28 cellular contexts compared by ENCODE assay signal in genomic region chr6:143015300-143015706, GRCh38. TPM values are rescaled to one million over a fixed set of nuclear protein-coding genes. Genes with fewer than 3 reads are reported as not detected.
A peak's percentile ranks its signal among the peaks of the same experiment; 100 is the strongest.
DNase-seq lines count a peak whose midpoint lies in the region; ATAC-seq, FAIRE-seq and TF ChIP-seq lines count a peak whose summit lies in the region.
"Had no signal": no experiment of that assay in that cellular context is flagged by ENCODE, and none has a peak within 500 bp of the region (broad histone marks: within the 10 kb centered on the region; RNA-seq: fewer than 3 reads in every experiment).

No MANE protein-coding gene starts in this region.

- no peak overlapping the region for H3K4me2 ChIP-seq in GM12878 (ENCODE audit: control insufficient read depth, insufficient read depth)
- H3K4me2 ChIP-seq: BLaER1, KMS-11 had no signal

- WGBS in GM12878 (ENCODE audit: insufficient coverage, insufficient replicate concordance, low lambda C conversion rate, missing lambda C conversion rate) = 24% methylated on average over 4 of the region's 4 CpGs

- in situ Hi-C loops in GM12878 (cut with MboI) = no loop called here

- RAD21 ChIA-PET in GM12878 (lab: Charles Lee; ENCODE audit: unreplicated experiment) = no interaction called here

- H3K36me3 ChIP-seq in GM12878 (ENCODE audit: control insufficient read depth in 2 of 2, insufficient read depth in 2 of 2, low read length in 1 of 2) = no peaks in the 10 kb centered on the region
- H3K36me3 ChIP-seq: BLaER1, gastrocnemius medialis, upper lobe of left lung had no signal

- H3K4me1 Mint-ChIP-seq in stimulated activated naive B cell treated with anti-CD40 and anti-IgM and Interleukin-4, amounts not matched to agents 10 μg/mL and 1 μg/mL and 100 μg/mL, for 72 hours = peaks cover 7% of the 10 kb centered on the region in 2 donors
- no peaks in the 10 kb centered on the region for H3K4me1 Mint-ChIP-seq in natural killer cell treated with Interleukin-12 subunit alpha and Interleukin-12 subunit beta and Interleukin-15 and Interleukin-18, amount 100 ng/mL, for 72 hours (ENCODE audit: low read depth in 2 of 2)
- H3K4me1 Mint-ChIP-seq: activated naive CD8-positive, alpha-beta T cell treated with anti-CD3 and anti-CD28 coated beads, Interleukin-2, amount 10 ng/mL, durations not matched to agents 7 days and 5 days had no signal

- no peak overlapping the region for H3K4me3 Mint-ChIP-seq in stimulated activated naive B cell treated with anti-CD40 and anti-IgM and Interleukin-4, amounts not matched to agents 10 μg/mL and 1 μg/mL and 100 μg/mL, for 72 hours
- H3K4me3 Mint-ChIP-seq in natural killer cell treated with Interleukin-12 subunit alpha and Interleukin-12 subunit beta and Interleukin-15 and Interleukin-18, amount 100 ng/mL, for 72 hours = no peak overlapping the region
- H3K4me3 Mint-ChIP-seq: activated naive CD8-positive, alpha-beta T cell treated with anti-CD3 and anti-CD28 coated beads, Interleukin-2, amount 10 ng/mL, durations not matched to agents 7 days and 5 days; activated T-helper 1 cell treated with anti-CD3 and anti-CD28 coated beads, Interleukin-12 subunit alpha, Interleukin-12 subunit beta, Interleukin-2, Interleukin-4 antibody, amounts not matched to agents 30 ng/mL and 10 ng/mL and 1 ng/mL, durations not matched to agents 14 hours and 24 hours and 36 hours; WTC11 had no signal

- H3K4me1 ChIP-seq in GM12878 (ENCODE audit: control insufficient read depth, insufficient read depth, low read length) = 0 out of 2 replicates have a peak, but pooled peaks cover 3% of the 10 kb centered on the region
- H3K4me1 ChIP-seq: BLaER1, gastrocnemius medialis, upper lobe of left lung had no signal

- H3K9me3 ChIP-seq in GM12878 (replicated peaks; ENCODE audit: control insufficient read depth, insufficient read depth, low read length) = peaks cover 6% of the 10 kb centered on the region
- H3K9me3 ChIP-seq: BLaER1, gastrocnemius medialis, upper lobe of left lung had no signal

- FAIRE-seq in GM12878 (lab: Jason Lieb, UNC) = peak; percentile 56
- FAIRE-seq: GM12892, H54, keratinocyte had no signal

- no peaks in the 10 kb centered on the region for H4K20me1 ChIP-seq in GM12878 (ENCODE audit: control insufficient read depth, insufficient read depth)
- H4K20me1 ChIP-seq: BLaER1 had no signal

- CTCF ChIA-PET in GM12878 (lab: Yijun Ruan, JAX) = no interaction called here

- BruUV-seq in GM12878 (replicated peaks; lab: Mats Ljungman, UMichigan) = no TSS peak

- POLR2A ChIA-PET in GM12878 (lab: Charles Lee) = no interaction called here

- TF ChIP-seq EP300 in GM12878 (IDR thresholded peaks at IDR 0.05; ENCODE audit: borderline replicate concordance in 1 of 2, control insufficient read depth in 1 of 2, low read depth in 2 of 2, low read length in 2 of 2) = 0 out of 4 replicates have a peak, but pooled peaks of 1 of the 2 experiments have one; percentile 8

- H3K27me3 Mint-ChIP-seq in stimulated activated naive B cell treated with anti-CD40 and anti-IgM and Interleukin-4, amounts not matched to agents 10 μg/mL and 1 μg/mL and 100 μg/mL, for 72 hours = no peaks in the 10 kb centered on the region
- peaks cover 0 to 6% of the 10 kb centered on the region in 2 donors for H3K27me3 Mint-ChIP-seq in natural killer cell treated with Interleukin-12 subunit alpha and Interleukin-12 subunit beta and Interleukin-15 and Interleukin-18, amount 100 ng/mL, for 72 hours
- H3K27me3 Mint-ChIP-seq: activated naive CD8-positive, alpha-beta T cell treated with anti-CD3 and anti-CD28 coated beads, Interleukin-2, amount 10 ng/mL, durations not matched to agents 7 days and 5 days had no signal

- no peaks in the 10 kb centered on the region for H3K79me2 ChIP-seq in GM12878 (ENCODE audit: control insufficient read depth, insufficient read depth, low read length)

- TF ChIP-seq POLR2A in GM12878 (IDR thresholded peaks at IDR 0.05; ENCODE audit: low read depth, low read length) = no peak

- peaks cover 0 to 6% of the 10 kb centered on the region in 2 donors for H3K36me3 Mint-ChIP-seq in activated naive CD4-positive, alpha-beta T cell treated with anti-CD3 and anti-CD28 coated beads, Interleukin-2, amount 50 U/mL, for 72 hours
- no peaks in the 10 kb centered on the region for H3K36me3 Mint-ChIP-seq in stimulated activated naive B cell treated with anti-CD40 and anti-IgM and Interleukin-4, amounts not matched to agents 10 μg/mL and 1 μg/mL and 100 μg/mL, for 72 hours
- no peaks in the 10 kb centered on the region for H3K36me3 Mint-ChIP-seq in natural killer cell treated with Interleukin-12 subunit alpha and Interleukin-12 subunit beta and Interleukin-15 and Interleukin-18, amount 100 ng/mL, for 72 hours
- H3K36me3 Mint-ChIP-seq: activated naive CD8-positive, alpha-beta T cell treated with anti-CD3 and anti-CD28 coated beads, Interleukin-2, amount 10 ng/mL, durations not matched to agents 7 days and 5 days; WTC11 had no signal

- no peaks in the 10 kb centered on the region for H3K27me3 ChIP-seq in GM12878 (replicated peaks in 1 of 2; ENCODE audit: control insufficient read depth in 2 of 2, insufficient read depth in 2 of 2, low read length in 1 of 2)
- H3K27me3 ChIP-seq: BLaER1, gastrocnemius medialis, upper lobe of left lung had no signal

- SMC1A ChIA-PET in GM12878 (lab: Charles Lee; ENCODE audit: uncharacterized antibody, unreplicated experiment) = interaction anchor here (0.6 to 0.7 kb wide), 2 partner anchors 10 to 401 kb away, joined by 3 read pairs; no protein-coding TSS in a partner anchor

- H3K27ac ChIP-seq in GM12878 (ENCODE audit: control insufficient read depth, insufficient read depth) = no peak overlapping the region
- H3K27ac ChIP-seq: BLaER1, gastrocnemius medialis, KMS-11, upper lobe of left lung had no signal

- H3K4me3 ChIP-seq in GM12878 = no peak overlapping the region
- H3K4me3 ChIP-seq: BLaER1, gastrocnemius medialis, lung, upper lobe of left lung had no signal

- ATAC-seq in activated naive CD4-positive, alpha-beta T cell treated with anti-CD3 and anti-CD28 coated beads, Interleukin-2, amount 50 U/mL, for 72 hours = peak; percentile 52 to 77
- ATAC-seq in HG02759 (IDR thresholded peaks at IDR 0.05; ENCODE audit: unreplicated experiment) (peak; percentile 45), GM12878 (peak; percentile 86), left colon (no peak)
- ATAC-seq in stimulated activated naive B cell treated with anti-CD40 and anti-IgM and Interleukin-4, amounts not matched to agents 10 μg/mL and 1 μg/mL and 100 μg/mL, for 72 hours (replicated peaks) = peak; percentile 50 to 78
- no peak for ATAC-seq in natural killer cell treated with Interleukin-12 subunit alpha and Interleukin-12 subunit beta and Interleukin-15 and Interleukin-18, amount 100 ng/mL, for 72 hours
- ATAC-seq: gastrocnemius medialis, SK-N-SH treated with all-trans-retinoic acid at 6 μM for 48 hours, WTC11 had no signal

- no peak overlapping the region for H3K9ac ChIP-seq in GM12878 (ENCODE audit: control insufficient read depth, insufficient read depth, low read length)
- H3K9ac ChIP-seq: BLaER1, KMS-11 had no signal

- no peak for DNase-seq in activated naive CD4-positive, alpha-beta T cell treated with anti-CD3 and anti-CD28 coated beads, Interleukin-2, amount 50 U/mL, for 72 hours (ENCODE audit: low spot score in 2 of 2)
- DNase-seq in activated naive CD4-positive, alpha-beta T cell (lab: John Stamatoyannopoulos, UW) = no peak
- DNase-seq in GM12878 (ENCODE audit: low read depth, low spot score) (peak; percentile 32), left colon (no peak), NCI-H1092 treated with DMSO at 0.1 percent for 48 hours (lab: John Stamatoyannopoulos, UW) (no peak)
- DNase-seq in stimulated activated naive B cell treated with anti-CD40 and anti-IgM and Interleukin-4, amounts not matched to agents 10 μg/mL and 1 μg/mL and 100 μg/mL, for 72 hours = no peak
- no peak for DNase-seq in natural killer cell treated with Interleukin-12 subunit alpha and Interleukin-12 subunit beta and Interleukin-15 and Interleukin-18, amount 100 ng/mL, for 72 hours (ENCODE audit: low spot score)
- DNase-seq: ACHN; activated naive CD8-positive, alpha-beta T cell treated with anti-CD3 and anti-CD28 coated beads, Interleukin-2, amount 10 ng/mL, durations not matched to agents 7 days and 5 days; COR-L47; DMS79 treated with DMSO at 0.1 percent for 48 hours; erythroblast; gastrocnemius medialis; NCI-H1694; NCI-H526 treated with DMSO at 0.1 percent for 48 hours; occipital lobe; small intestine; upper lobe of left lung had no signal

- H2AFZ ChIP-seq in GM12878 (ENCODE audit: control insufficient read depth, low read depth, low read length) = no peak overlapping the region; the same call in 1 of the 2 replicates

- peak; percentile 17; the same call in 1 of the 2 replicates for TF ChIP-seq RAD21 in GM12878 (IDR thresholded peaks at IDR 0.05; ENCODE audit: insufficient read depth, low read depth, low read length)

- no peak; a peak in 1 of 6 replicates for TF ChIP-seq CTCF in GM12878 (IDR thresholded peaks at IDR 0.05 in 2 of 3, conservative IDR thresholded peaks at IDR 0.05 in 1 of 3; ENCODE audit: control insufficient read depth in 2 of 3, extremely low read depth in 1 of 3, insufficient read depth in 1 of 3, low read depth in 3 of 3, low read length in 3 of 3)

- H3K27ac Mint-ChIP-seq in activated naive CD4-positive, alpha-beta T cell treated with anti-CD3 and anti-CD28 coated beads, Interleukin-2, amount 50 U/mL, for 72 hours = no peak overlapping the region
- H3K27ac Mint-ChIP-seq in stimulated activated naive B cell treated with anti-CD40 and anti-IgM and Interleukin-4, amounts not matched to agents 10 μg/mL and 1 μg/mL and 100 μg/mL, for 72 hours = no peak overlapping the region
- H3K27ac Mint-ChIP-seq in natural killer cell treated with Interleukin-12 subunit alpha and Interleukin-12 subunit beta and Interleukin-15 and Interleukin-18, amount 100 ng/mL, for 72 hours = no peak overlapping the region
- H3K27ac Mint-ChIP-seq: activated naive CD8-positive, alpha-beta T cell treated with anti-CD3 and anti-CD28 coated beads, Interleukin-2, amount 10 ng/mL, durations not matched to agents 7 days and 5 days; activated T-helper 1 cell treated with anti-CD3 and anti-CD28 coated beads, Interleukin-12 subunit alpha, Interleukin-12 subunit beta, Interleukin-2, Interleukin-4 antibody, amounts not matched to agents 30 ng/mL and 10 ng/mL and 1 ng/mL, durations not matched to agents 14 hours and 24 hours and 36 hours; WTC11 had no signal

- H3K9me3 Mint-ChIP-seq in activated naive CD4-positive, alpha-beta T cell treated with anti-CD3 and anti-CD28 coated beads, Interleukin-2, amount 50 U/mL, for 72 hours = peaks cover 0 to 5% of the 10 kb centered on the region in 2 donors
- H3K9me3 Mint-ChIP-seq in stimulated activated naive B cell treated with anti-CD40 and anti-IgM and Interleukin-4, amounts not matched to agents 10 μg/mL and 1 μg/mL and 100 μg/mL, for 72 hours = peaks cover 6 to 11% of the 10 kb centered on the region in 2 donors
- no peaks in the 10 kb centered on the region for H3K9me3 Mint-ChIP-seq in natural killer cell treated with Interleukin-12 subunit alpha and Interleukin-12 subunit beta and Interleukin-15 and Interleukin-18, amount 100 ng/mL, for 72 hours

- intact Hi-C loops in GM12878 (cut with micrococcal nuclease; ENCODE audit: unreplicated experiment) (loop anchor here (2.0 kb wide), 1 partner anchor 69 kb away; no protein-coding TSS in a partner anchor), left colon (cut with DNase I, micrococcal nuclease) (no loop called here)

RNA-seq across cellular contexts. Expression of gene AIG1, which starts 45.4 kb away (rescaled TPM):
- 10 to 100 TPM; 15.5 to 34.8 TPM for total RNA-seq in activated naive CD4-positive, alpha-beta T cell treated with anti-CD3 and anti-CD28 coated beads, Interleukin-2, amount 50 U/mL, for 72 hours
- 18.0 and 20.4 TPM in 2 replicates for total RNA-seq in GM12878 (2013; cell fraction: nucleolus; rRNA removed)
- total RNA-seq in GM12878 (2014; rRNA removed) (36.4 and 38.9 TPM in 2 replicates), GM12878 (2014; rRNA removed; fragmentation: Illumina TruSeq; extraction: Trizol) (39.0 and 40.8 TPM in 2 replicates), GM12878 (2021) (34.9 and 35.2 TPM in 2 replicates), left colon (10 to 100 TPM; 15.6 to 27.0 TPM)
- polyA plus RNA-seq in GM12878 (2011; ENCODE audit: low read depth) = 16.7 TPM
- polyA plus RNA-seq in GM12878 (2011; rRNA removed) (21.2 and 27.0 TPM in 2 replicates), GM12878 (2014; fragmentation: Illumina TruSeq; extraction: Trizol) (46.2 and 50.5 TPM in 2 replicates), GM12878 (2014; fragmentation: Nextera tagmentation; extraction: Ambion mirVana) (10 to 100 TPM; 66.4 to 74.5 TPM), GM12878 (2014; rRNA removed) (31.7 and 36.4 TPM in 2 replicates), GM12878 (2016; fragmentation: Nextera tagmentation; extraction: Ambion mirVana) (10 to 100 TPM; 32.1 to 33.5 TPM)
- 24.4 and 26.5 TPM in 2 replicates for polyA plus RNA-seq in GM12878 (2011; cell fraction: cytosol; rRNA removed)
- 13.4 and 14.7 TPM in 2 replicates for polyA plus RNA-seq in GM12878 (2011; cell fraction: nucleus; rRNA removed)
- polyA plus RNA-seq in GM12878 (2012) = 22.0 and 22.3 TPM in 2 replicates
- polyA minus RNA-seq in GM12878 (2011; rRNA and poly(A)+ RNA removed) = 12.1 and 13.1 TPM in 2 replicates
- polyA minus RNA-seq in GM12878 (2011; cell fraction: cytosol; rRNA and poly(A)+ RNA removed) = 4.3 and 6.0 TPM in 2 replicates
- polyA minus RNA-seq in GM12878 (2011; cell fraction: nucleus; rRNA and poly(A)+ RNA removed) = 11.8 and 13.4 TPM in 2 replicates
- total RNA-seq in natural killer cell treated with Interleukin-12 subunit alpha and Interleukin-12 subunit beta and Interleukin-15 and Interleukin-18, amount 100 ng/mL, for 72 hours = 1 to 10 TPM; 5.7 to 7.4 TPM

Comparison
In these comparisons a context has a peak if more than half of its experiments do, and no peak if none do; other contexts are left out.
1. ATAC-seq: peak in activated naive CD4-positive, alpha-beta T cell treated with anti-CD3 and anti-CD28 coated beads, Interleukin-2, amount 50 U/mL, for 72 hours (2 of 2), HG02759 (single experiment), GM12878 (single experiment) and stimulated activated naive B cell treated with anti-CD40 and anti-IgM and Interleukin-4, amounts not matched to agents 10 μg/mL and 1 μg/mL and 100 μg/mL, for 72 hours (2 of 2); none in left colon (single experiment) and natural killer cell treated with Interleukin-12 subunit alpha and Interleukin-12 subunit beta and Interleukin-15 and Interleukin-18, amount 100 ng/mL, for 72 hours (0 of 2).